In the genomic region with DNA sequence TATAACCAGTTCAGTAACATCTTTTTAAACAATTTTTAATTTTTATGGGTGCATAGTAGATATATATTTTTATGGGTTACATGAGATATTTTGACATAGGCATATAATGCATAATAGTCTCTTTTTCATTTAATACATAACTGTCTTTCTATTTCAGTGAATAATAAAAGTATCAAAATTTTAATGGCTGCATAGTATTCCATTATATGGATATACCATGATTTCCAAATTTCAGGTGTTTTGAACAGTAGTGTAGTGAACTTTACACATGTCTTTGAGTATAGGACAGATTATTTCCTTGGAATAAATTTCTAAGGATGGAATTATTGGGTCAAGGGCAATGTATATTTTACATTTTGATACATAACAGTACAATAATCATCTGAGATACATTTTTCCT, we compare ENCODE assay signal across 11 cellular contexts. TPM values are rescaled to one million over a fixed set of nuclear protein-coding genes. Genes with fewer than 3 reads are reported as not detected.
"Had no signal": no experiment of that assay in that cellular context is flagged by ENCODE, and none has a peak within 500 bp of the region (broad histone marks: within the 10 kb centered on the region; RNA-seq: fewer than 3 reads in every experiment).

No MANE protein-coding gene starts in this region.

- H3K4me3 ChIP-seq: GM23338 had no signal

- H3K4me3 Mint-ChIP-seq: GM23338, H9, HFFc6, IgD-negative memory B cell had no signal

- H3K27me3 Mint-ChIP-seq: IgD-negative memory B cell had no signal

- DNase-seq: H9, HCEC 1CT, HFFc6, KG1 had no signal

- H2AFZ ChIP-seq: GM23338 had no signal

- ATAC-seq: GM23338, HepG2 had no signal

- H3K4me1 Mint-ChIP-seq: GM23338, H9 had no signal

- H3K9me3 Mint-ChIP-seq: HFFc6, IgD-negative memory B cell had no signal

- FAIRE-seq: H1, H54, HepG2 had no signal

- H3K27ac ChIP-seq: HL-60 had no signal

- H3K27ac Mint-ChIP-seq: GM23338, H9, HFFc6, IgD-negative memory B cell had no signal

- H3K4me2 ChIP-seq: GM23338 had no signal

RNA-seq across cellular contexts. Expression of gene FSD2, which starts 14.3 kb away (rescaled TPM):
- total RNA-seq: GM23338, H1, H9, HepG2, HFFc6, HT1080 had no signal
- polyA plus RNA-seq: HepG2 had no signal
